8 cellular contexts compared by ENCODE assay signal in genomic region chr9:99106044-99106375, GRCh38. TPM values are rescaled to one million over a fixed set of nuclear protein-coding genes. Genes with fewer than 3 reads are reported as not detected.
A peak's percentile ranks its signal among the peaks of the same experiment; 100 is the strongest.
DNase-seq lines count a peak whose midpoint lies in the region; ATAC-seq and TF ChIP-seq lines count a peak whose summit lies in the region.

No MANE protein-coding gene starts in this region.

- H3K9me3 Mint-ChIP-seq in CD4-positive, CD25-positive, alpha-beta regulatory T cell = no peaks in the 10 kb centered on the region

- no peaks in the 10 kb centered on the region for H4K20me1 ChIP-seq in OCI-LY1 (ENCODE audit: insufficient read depth, low read length)

- no peaks in the 10 kb centered on the region for H3K27me3 Mint-ChIP-seq in CD4-positive, CD25-positive, alpha-beta regulatory T cell

- peaks cover 5% of the 10 kb centered on the region for H3K36me3 Mint-ChIP-seq in CD4-positive, CD25-positive, alpha-beta regulatory T cell

- H3K27me3 ChIP-seq in CD4-positive, CD25-positive, alpha-beta regulatory T cell (ENCODE audit: control insufficient read depth, insufficient read depth, low read length) = no peaks in the 10 kb centered on the region
- H3K27me3 ChIP-seq in OCI-LY1 (ENCODE audit: insufficient read depth, low read length) (no peaks in the 10 kb centered on the region), endocrine pancreas (ENCODE audit: control insufficient read depth, insufficient read depth, low read length) (no peaks in the 10 kb centered on the region), neuron (ENCODE audit: insufficient read depth, low read length) (no peaks in the 10 kb centered on the region)

- H2AFZ ChIP-seq in OCI-LY1 (ENCODE audit: low read length) (no peak overlapping the region), neuron (ENCODE audit: low read depth, low read length) (no peak overlapping the region)

- TF ChIP-seq CTCF in OCI-LY1 (IDR thresholded peaks at IDR 0.05; ENCODE audit: low read length) = no peak

- ATAC-seq in CD4-positive, CD25-positive, alpha-beta regulatory T cell (ENCODE audit: low read depth in 2 of 2) = no peak
- no peak for ATAC-seq in GM19467 (IDR thresholded peaks at IDR 0.05; ENCODE audit: unreplicated experiment)

- peak overlapping the region; percentile 51 for H3K27ac ChIP-seq in CD4-positive, CD25-positive, alpha-beta regulatory T cell (ENCODE audit: insufficient read depth, low read length, poor library complexity, severe bottlenecking)
- peak overlapping the region; percentile 22 for H3K27ac ChIP-seq in OCI-LY1 (ENCODE audit: low read depth, low read length, poor library complexity, severe bottlenecking)

- peaks cover 36 to 66% (median 56%) of the 10 kb centered on the region in 4 donors for H3K4me1 Mint-ChIP-seq in CD4-positive, CD25-positive, alpha-beta regulatory T cell

- H3K9ac ChIP-seq in OCI-LY1 (ENCODE audit: low read length) (peak overlapping the region; percentile 73), endocrine pancreas (ENCODE audit: control insufficient read depth, insufficient read depth, low read length) (peak overlapping the region; percentile 91)

- H3K79me2 ChIP-seq in OCI-LY1 (ENCODE audit: insufficient read depth, low read length) = peaks cover 54% of the 10 kb centered on the region

- no peaks in the 10 kb centered on the region for H3K36me3 ChIP-seq in CD4-positive, CD25-positive, alpha-beta regulatory T cell (ENCODE audit: control insufficient read depth, insufficient read depth, low read length)
- no peaks in the 10 kb centered on the region for H3K36me3 ChIP-seq in OCI-LY1 (ENCODE audit: insufficient read depth, low read length)
- H3K36me3 ChIP-seq in endocrine pancreas (ENCODE audit: control insufficient read depth, insufficient read depth, low read length) = no peaks in the 10 kb centered on the region
- H3K36me3 ChIP-seq in neuron (ENCODE audit: insufficient read depth, low read length) = peaks cover 5% of the 10 kb centered on the region

- no peaks in the 10 kb centered on the region for H3F3A ChIP-seq in OCI-LY1 (ENCODE audit: insufficient read depth, low read length)

- H3K4me3 ChIP-seq in CD4-positive, CD25-positive, alpha-beta regulatory T cell (ENCODE audit: low read depth, low read length) = peak overlapping the region; percentile 93
- H3K4me3 ChIP-seq in OCI-LY1 (ENCODE audit: low read depth, low read length, poor library complexity, severe bottlenecking) = peak overlapping the region; percentile 74
- peak overlapping the region; percentile 86 for H3K4me3 ChIP-seq in endocrine pancreas (ENCODE audit: control insufficient read depth, insufficient read depth, low read length)
- peak overlapping the region; percentile 51 for H3K4me3 ChIP-seq in neuron (ENCODE audit: low read length)

- peaks cover 56% of the 10 kb centered on the region for H3K4me1 ChIP-seq in CD4-positive, CD25-positive, alpha-beta regulatory T cell (ENCODE audit: control insufficient read depth, insufficient read depth, low read length, poor library complexity, severe bottlenecking)
- peaks cover 59% of the 10 kb centered on the region for H3K4me1 ChIP-seq in OCI-LY1 (ENCODE audit: insufficient read depth, low read length, severe bottlenecking)
- peaks cover 8% of the 10 kb centered on the region for H3K4me1 ChIP-seq in endocrine pancreas (ENCODE audit: control insufficient read depth, insufficient read depth, low read length)
- H3K4me1 ChIP-seq in neuron (ENCODE audit: insufficient read depth, low read length) = peaks cover 33% of the 10 kb centered on the region

- H3K27ac Mint-ChIP-seq in CD4-positive, CD25-positive, alpha-beta regulatory T cell = peak overlapping the region; percentile 6 to 63 (median 58)

- H3K9me2 ChIP-seq in OCI-LY1 (ENCODE audit: low read depth, low read length) = no peaks in the 10 kb centered on the region

- H3K9me3 ChIP-seq in CD4-positive, CD25-positive, alpha-beta regulatory T cell (ENCODE audit: control insufficient read depth in 2 of 2, low read length in 2 of 2) = no peaks in the 10 kb centered on the region
- H3K9me3 ChIP-seq in OCI-LY1 (ENCODE audit: low read length) = no peaks in the 10 kb centered on the region
- no peaks in the 10 kb centered on the region for H3K9me3 ChIP-seq in endocrine pancreas (ENCODE audit: control insufficient read depth, low read length)
- H3K9me3 ChIP-seq in neuron (ENCODE audit: low read length) = no peaks in the 10 kb centered on the region

- peak overlapping the region; percentile 94 for H3K4me2 ChIP-seq in OCI-LY1 (ENCODE audit: low read length)

- peak overlapping the region; percentile 88 to 96 (median 90) for H3K4me3 Mint-ChIP-seq in CD4-positive, CD25-positive, alpha-beta regulatory T cell

- DNase-seq in CD4-positive, CD25-positive, alpha-beta regulatory T cell = peak in 1 of 3 donors; percentile 10
- DNase-seq in DMS114 treated with DMSO at 0.1 percent for 48 hours (lab: John Stamatoyannopoulos, UW; ENCODE audit: unreplicated experiment) = no peak
- DNase-seq in SKM-1 (lab: John Stamatoyannopoulos, UW; ENCODE audit: unreplicated experiment) = no peak
- no peak for DNase-seq in hepatic stellate cell (ENCODE audit: low spot score)

RNA-seq across cellular contexts. Expression of gene TGFBR1, which starts 1.1 kb away (rescaled TPM):
- total RNA-seq in CD4-positive, CD25-positive, alpha-beta regulatory T cell = 24.9 TPM
- 10 to 100 TPM; 18.0 to 27.0 (median 18.9) TPM for polyA plus RNA-seq in CD4-positive, CD25-positive, alpha-beta regulatory T cell
